Comparison of ENCODE assay signal across 8 cellular contexts in the genomic region with DNA sequence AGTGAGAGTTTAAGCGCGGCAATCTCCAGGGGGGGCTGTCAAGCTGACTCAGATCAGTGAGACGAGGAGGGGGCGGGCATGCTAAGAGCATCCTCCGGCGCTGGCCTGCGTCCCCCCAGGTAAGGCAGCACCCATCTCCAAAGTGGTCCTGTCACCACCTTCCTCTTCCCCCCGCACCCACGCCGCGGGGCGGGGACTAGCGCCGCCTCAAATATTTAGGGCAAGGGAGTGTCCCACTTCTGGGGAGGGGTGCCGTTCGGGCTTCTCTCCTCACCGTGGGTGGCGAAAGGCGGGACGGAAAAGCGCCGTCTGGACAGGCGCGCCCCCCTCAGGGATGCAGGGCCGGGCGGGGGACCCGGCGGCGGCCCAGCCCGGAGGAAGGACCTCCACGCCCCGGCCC. TPM values are rescaled to one million over a fixed set of nuclear protein-coding genes. Genes with fewer than 3 reads are reported as not detected.
DNase-seq lines count a peak whose midpoint lies in the region; ATAC-seq and TF ChIP-seq lines count a peak whose summit lies in the region.

No MANE protein-coding gene starts in this region.

- H4K20me1 ChIP-seq in GM23248 (ENCODE audit: insufficient read depth): no peaks in the 10 kb centered on the region

- H3K9me3 Mint-ChIP-seq in CD4-positive, alpha-beta T cell: peaks cover 2% of the 10 kb centered on the region
- peaks cover 26% of the 10 kb centered on the region for H3K9me3 Mint-ChIP-seq in T-helper 1 cell treated with Interleukin-12 subunit alpha and Interleukin-12 subunit beta and Interleukin-4 antibody, amounts not matched to agents 30 μg/mL and 1 μg/mL, for 36 hours

- TF ChIP-seq CTCF in CD4-positive, alpha-beta T cell (IDR thresholded peaks at IDR 0.05): no peak
- no peak for TF ChIP-seq CTCF in fibroblast of mammary gland (conservative IDR thresholded peaks at IDR 0.05; ENCODE audit: control insufficient read depth, insufficient read depth, low read depth, low read length)

- H3K79me2 ChIP-seq in GM23248 (ENCODE audit: insufficient read depth): peaks cover 17% of the 10 kb centered on the region; the same call in 1 of the 2 replicates

- H3K9ac ChIP-seq in GM23248 (peak overlapping the region; percentile 37; the same call in 1 of the 2 replicates), subcutaneous abdominal adipose tissue (ENCODE audit: low read length in 5 of 5) (no peak overlapping the region)

- peak overlapping the region; percentile 68 for H3K4me3 ChIP-seq in GM23248
- H3K4me3 ChIP-seq in fibroblast of mammary gland (ENCODE audit: control insufficient read depth, low read depth, low read length): peak overlapping the region; percentile 47
- peak overlapping the region in 4 of 5 donors; percentile 35 to 53 (median 43) for H3K4me3 ChIP-seq in subcutaneous abdominal adipose tissue (ENCODE audit: low read depth in 1 of 5, low read length in 5 of 5)

- CTCF ChIA-PET in CD4-positive, alpha-beta T cell (lab: Charles Lee): no interaction called here

- H3K27me3 ChIP-seq in CD4-positive, alpha-beta T cell (ENCODE audit: control insufficient read depth, insufficient read depth, low read length): peaks cover 35% of the 10 kb centered on the region
- H3K27me3 ChIP-seq in GM23248 (replicated peaks; ENCODE audit: insufficient read depth) (no peaks in the 10 kb centered on the region), subcutaneous abdominal adipose tissue (ENCODE audit: control insufficient read depth in 5 of 5, insufficient read depth in 4 of 5, low read length in 5 of 5) (peaks cover 0 to 26% (median 7%) of the 10 kb centered on the region in 5 donors)

- H3K36me3 ChIP-seq in GM23248 (ENCODE audit: low read depth): no peaks in the 10 kb centered on the region
- no peaks in the 10 kb centered on the region for H3K36me3 ChIP-seq in subcutaneous abdominal adipose tissue (ENCODE audit: control insufficient read depth in 5 of 5, insufficient read depth in 5 of 5, low read length in 5 of 5)

- no peak overlapping the region for H3K27ac Mint-ChIP-seq in CD4-positive, alpha-beta T cell
- H3K27ac Mint-ChIP-seq in T-helper 1 cell treated with Interleukin-12 subunit alpha and Interleukin-12 subunit beta and Interleukin-4 antibody, amounts not matched to agents 30 μg/mL and 1 μg/mL, for 36 hours: peak overlapping the region; percentile 67

- H3K27me3 Mint-ChIP-seq in CD4-positive, alpha-beta T cell: peaks cover 38% of the 10 kb centered on the region
- H3K27me3 Mint-ChIP-seq in T-helper 1 cell treated with Interleukin-12 subunit alpha and Interleukin-12 subunit beta and Interleukin-4 antibody, amounts not matched to agents 30 μg/mL and 1 μg/mL, for 36 hours (ENCODE audit: low read depth): peaks cover 43% of the 10 kb centered on the region

- H3K36me3 Mint-ChIP-seq in CD4-positive, alpha-beta T cell (ENCODE audit: low read depth): peaks cover 6% of the 10 kb centered on the region
- H3K36me3 Mint-ChIP-seq in T-helper 1 cell treated with Interleukin-12 subunit alpha and Interleukin-12 subunit beta and Interleukin-4 antibody, amounts not matched to agents 30 μg/mL and 1 μg/mL, for 36 hours (ENCODE audit: low read depth): peaks cover 13% of the 10 kb centered on the region

- peak overlapping the region; percentile 78 for H2AFZ ChIP-seq in GM23248

- peak in 3 of 10 experiments; percentile 7 to 31 (median 15) for DNase-seq in CD4-positive, alpha-beta T cell
- DNase-seq in GM23248 (peak; percentile 27), fibroblast of mammary gland (ENCODE audit: low read depth) (no peak), NCI-H524 treated with DMSO at 0.1 percent for 48 hours (lab: John Stamatoyannopoulos, UW) (no peak), OCI-M2 (lab: John Stamatoyannopoulos, UW; ENCODE audit: unreplicated experiment) (no peak), SHP77 treated with DMSO at 0.1 percent for 48 hours (lab: John Stamatoyannopoulos, UW) (no peak)

- H3K4me1 ChIP-seq in GM23248 (ENCODE audit: insufficient read depth) (peaks cover 13% of the 10 kb centered on the region; the same call in 1 of the 2 replicates), subcutaneous abdominal adipose tissue (ENCODE audit: control insufficient read depth in 5 of 5, insufficient read depth in 5 of 5, low read length in 5 of 5) (peaks cover 0 to 22% (median 20%) of the 10 kb centered on the region in 5 donors)

- WGBS in GM23248 (ENCODE audit: low coverage in 1 of 2, low lambda C conversion rate in 2 of 2, missing lambda C conversion rate in 2 of 2), 2 experiments: 4 to 5% methylated on average over 21 to 24 of the region's 32 CpGs

- ATAC-seq in CD4-positive, alpha-beta T cell (ENCODE audit: poor library complexity): peak; percentile 25

- POLR2A ChIA-PET in CD4-positive, alpha-beta T cell (lab: Charles Lee): no interaction called here

- intact Hi-C loops in CD4-positive, alpha-beta T cell (cut with DNase I, micrococcal nuclease): no loop called here

- H3F3A ChIP-seq in GM23248 (ENCODE audit: insufficient read depth): peaks cover 9% of the 10 kb centered on the region; the same call in 1 of the 2 replicates

- peaks cover 11% of the 10 kb centered on the region for H3K9me3 ChIP-seq in CD4-positive, alpha-beta T cell (ENCODE audit: control insufficient read depth, low read length)
- H3K9me3 ChIP-seq in GM23248 (ENCODE audit: low read depth): no peaks in the 10 kb centered on the region
- H3K9me3 ChIP-seq in subcutaneous abdominal adipose tissue (ENCODE audit: control insufficient read depth in 5 of 5, low read length in 5 of 5): peaks cover 0 to 17% (median 14%) of the 10 kb centered on the region in 5 donors

- H3K4me3 Mint-ChIP-seq in CD4-positive, alpha-beta T cell: peak overlapping the region; percentile 82
- peak overlapping the region; percentile 78 for H3K4me3 Mint-ChIP-seq in T-helper 1 cell treated with Interleukin-12 subunit alpha and Interleukin-12 subunit beta and Interleukin-4 antibody, amounts not matched to agents 30 μg/mL and 1 μg/mL, for 36 hours

- in situ Hi-C loops in GM23248 (cut with MboI): no loop called here

- H3K9me2 ChIP-seq in GM23248 (ENCODE audit: insufficient read depth): no peaks in the 10 kb centered on the region

- H3K4me1 Mint-ChIP-seq in CD4-positive, alpha-beta T cell (ENCODE audit: low read depth): peaks cover 24% of the 10 kb centered on the region
- H3K4me1 Mint-ChIP-seq in T-helper 1 cell treated with Interleukin-12 subunit alpha and Interleukin-12 subunit beta and Interleukin-4 antibody, amounts not matched to agents 30 μg/mL and 1 μg/mL, for 36 hours (ENCODE audit: low read depth): peaks cover 39% of the 10 kb centered on the region

- no peak overlapping the region for H3K27ac ChIP-seq in CD4-positive, alpha-beta T cell (ENCODE audit: low read depth, low read length)
- H3K27ac ChIP-seq in GM23248 (no peak overlapping the region), subcutaneous abdominal adipose tissue (ENCODE audit: low read depth, low read length) (no peak overlapping the region)

- H3K4me2 ChIP-seq in GM23248 (ENCODE audit: unreplicated experiment): peak overlapping the region; percentile 74

RNA-seq across cellular contexts. Expression of a gene that starts 0.4 kb away (rescaled TPM):
- 1 to 10 TPM; 3.3 to 3.9 TPM for total RNA-seq in CD4-positive, alpha-beta T cell
- 0.97 and 4.3 TPM in 2 replicates for total RNA-seq in GM23248 (2014; rRNA removed; shearing (Covaris generic))
- polyA plus RNA-seq in GM23248 (2016; fragmentation: Nextera tagmentation; extraction: Ambion mirVana): 13.9 and 15.9 TPM in 2 replicates
